ENCODE assay signal across 1 cellular context in the genomic region with DNA sequence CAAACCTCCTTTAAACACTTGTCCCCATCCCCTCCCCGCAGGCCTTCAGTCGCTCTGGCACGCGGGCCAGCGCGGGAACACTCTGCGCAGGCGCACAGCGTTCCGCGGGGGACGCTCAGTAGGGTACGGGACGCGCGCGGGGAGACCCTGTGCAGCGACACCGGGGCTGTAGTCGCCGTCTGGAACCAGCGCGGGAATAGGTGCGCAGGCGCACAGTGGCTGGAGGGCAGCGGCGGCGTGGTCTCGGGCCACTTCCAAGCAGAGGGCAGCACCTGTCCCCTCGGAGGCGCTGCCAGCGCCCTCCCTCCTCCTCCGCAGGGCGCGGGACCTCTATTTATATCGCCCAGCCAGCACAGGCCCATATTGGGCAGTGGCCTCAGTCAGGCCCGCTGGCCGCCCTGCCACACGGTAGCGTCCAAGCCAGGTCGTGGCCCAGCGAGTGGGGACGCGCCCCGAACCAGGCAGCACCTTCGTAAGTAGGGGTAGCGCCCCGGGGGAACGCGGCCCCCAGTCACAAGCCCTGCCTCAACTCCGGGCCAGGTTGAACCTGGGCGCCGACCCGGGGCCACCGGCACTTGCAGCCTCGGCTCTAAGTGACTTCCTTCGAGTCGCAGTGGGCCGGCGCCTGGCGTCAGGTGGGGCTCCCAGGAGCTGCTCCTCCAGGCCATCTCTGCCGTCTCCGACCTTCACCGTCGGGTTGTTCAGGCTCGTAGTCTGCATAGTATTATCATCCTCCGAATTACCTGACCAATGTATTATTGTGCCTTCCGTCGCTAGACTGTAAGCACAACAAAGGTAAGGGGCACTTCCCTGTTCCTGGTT.
TF ChIP-seq lines count a peak whose summit lies in the region.

A gene with protein sequence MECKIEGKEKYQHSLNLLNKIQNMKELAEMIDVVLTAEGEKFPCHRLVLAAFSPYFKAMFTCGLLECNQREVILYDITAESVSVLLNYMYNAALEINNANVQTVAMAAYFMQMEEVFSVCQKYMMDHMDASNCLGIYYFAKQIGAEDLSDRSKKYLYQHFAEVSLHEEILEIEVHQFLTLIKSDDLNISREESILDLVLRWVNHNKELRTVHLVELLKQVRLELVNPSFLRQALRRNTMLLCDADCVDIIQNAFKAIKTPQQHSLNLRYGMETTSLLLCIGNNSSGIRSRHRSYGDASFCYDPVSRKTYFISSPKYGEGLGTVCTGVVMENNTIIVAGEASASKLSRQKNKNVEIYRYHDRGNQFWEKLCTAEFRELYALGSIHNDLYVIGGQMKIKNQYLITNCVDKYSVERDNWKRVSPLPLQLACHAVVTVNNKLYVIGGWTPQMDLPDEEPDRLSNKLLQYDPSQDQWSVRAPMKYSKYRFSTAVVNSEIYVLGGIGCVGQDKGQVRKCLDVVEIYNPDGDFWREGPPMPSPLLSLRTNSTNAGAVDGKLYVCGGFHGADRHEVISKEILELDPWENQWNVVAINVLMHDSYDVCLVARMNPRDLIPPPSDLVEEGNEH (plus strand): TSS at position 118 of the 822 bp plus-strand sequence. CDS start 7,830 bp downstream, outside the sequence.

TF ChIP-seq in IMR-90, 13 proteins besides CTCF, POLR2A, EP300 and RAD21 (continued from another document):
- TF ChIP-seq, protein P1, sequence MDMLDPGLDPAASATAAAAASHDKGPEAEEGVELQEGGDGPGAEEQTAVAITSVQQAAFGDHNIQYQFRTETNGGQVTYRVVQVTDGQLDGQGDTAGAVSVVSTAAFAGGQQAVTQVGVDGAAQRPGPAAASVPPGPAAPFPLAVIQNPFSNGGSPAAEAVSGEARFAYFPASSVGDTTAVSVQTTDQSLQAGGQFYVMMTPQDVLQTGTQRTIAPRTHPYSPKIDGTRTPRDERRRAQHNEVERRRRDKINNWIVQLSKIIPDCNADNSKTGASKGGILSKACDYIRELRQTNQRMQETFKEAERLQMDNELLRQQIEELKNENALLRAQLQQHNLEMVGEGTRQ (IDR thresholded peaks at IDR 0.05; ENCODE audit: low read depth, low read length) = no peak
- TF ChIP-seq MAZ (IDR thresholded peaks at IDR 0.05; ENCODE audit: borderline replicate concordance, low read depth, low read length) (no peak), FOS (IDR thresholded peaks at IDR 0.05; ENCODE audit: low read depth, low read length) (no peak), RCOR1 (IDR thresholded peaks at IDR 0.05; ENCODE audit: insufficient replicate concordance, low read length) (no peak), MXI1 (IDR thresholded peaks at IDR 0.05; ENCODE audit: borderline replicate concordance, low read depth, low read length) (no peak), MAFK (IDR thresholded peaks at IDR 0.05; ENCODE audit: low read depth, low read length) (no peak), CEBPB (IDR thresholded peaks at IDR 0.05; ENCODE audit: low read depth, low read length) (no peak), CHD1 (IDR thresholded peaks at IDR 0.05; ENCODE audit: low read depth, low read length) (no peak), NFE2L2 (IDR thresholded peaks at IDR 0.05; ENCODE audit: low read depth, low read length) (no peak), SMC3 (IDR thresholded peaks at IDR 0.05; ENCODE audit: low read depth, low read length) (no peak)
- TF ChIP-seq, protein P2, sequence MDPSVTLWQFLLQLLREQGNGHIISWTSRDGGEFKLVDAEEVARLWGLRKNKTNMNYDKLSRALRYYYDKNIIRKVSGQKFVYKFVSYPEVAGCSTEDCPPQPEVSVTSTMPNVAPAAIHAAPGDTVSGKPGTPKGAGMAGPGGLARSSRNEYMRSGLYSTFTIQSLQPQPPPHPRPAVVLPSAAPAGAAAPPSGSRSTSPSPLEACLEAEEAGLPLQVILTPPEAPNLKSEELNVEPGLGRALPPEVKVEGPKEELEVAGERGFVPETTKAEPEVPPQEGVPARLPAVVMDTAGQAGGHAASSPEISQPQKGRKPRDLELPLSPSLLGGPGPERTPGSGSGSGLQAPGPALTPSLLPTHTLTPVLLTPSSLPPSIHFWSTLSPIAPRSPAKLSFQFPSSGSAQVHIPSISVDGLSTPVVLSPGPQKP (IDR thresholded peaks at IDR 0.05; ENCODE audit: borderline replicate concordance, low read depth, low read length) = no peak
